In the genomic region with DNA sequence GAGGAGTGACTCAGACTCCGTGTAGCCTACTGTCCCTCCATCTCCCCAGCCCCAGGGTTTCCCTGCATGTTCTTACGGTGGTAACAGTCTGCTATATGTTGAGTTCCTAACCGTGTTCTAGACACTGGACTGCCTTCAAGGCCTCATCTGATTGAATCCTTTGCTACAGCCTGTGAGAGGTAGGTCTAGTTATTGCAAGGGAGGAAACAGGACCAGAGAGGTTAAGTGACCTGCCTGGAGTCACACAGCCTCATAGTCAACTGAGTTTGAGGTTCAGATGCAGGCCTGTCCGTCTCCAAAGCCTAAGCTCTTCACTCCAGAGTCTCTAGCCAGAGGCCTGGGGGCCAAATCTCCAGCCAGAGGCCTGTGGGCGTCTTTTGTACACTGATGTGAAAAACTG, we compare ENCODE assay signal across 20 cellular contexts.
A peak's percentile ranks its signal among the peaks of the same experiment; 100 is the strongest.
DNase-seq lines count a peak whose midpoint lies in the region; ATAC-seq, FAIRE-seq and TF ChIP-seq lines count a peak whose summit lies in the region.
"Had no signal": no experiment of that assay in that cellular context is flagged by ENCODE, and none has a peak within 500 bp of the region (broad histone marks: within the 10 kb centered on the region; RNA-seq: fewer than 3 reads in every experiment).

No MANE protein-coding gene starts in this region.

- TF ChIP-seq CTCF in natural killer cell (IDR thresholded peaks at IDR 0.05) = no peak
- no peak for TF ChIP-seq CTCF in H1 (IDR thresholded peaks at IDR 0.05; ENCODE audit: control extremely low read depth in 1 of 3, insufficient read depth in 1 of 3, low read depth in 1 of 3, low read length in 3 of 3)

- H3K4me3 Mint-ChIP-seq in natural killer cell = no peak overlapping the region
- H3K4me3 Mint-ChIP-seq in natural killer cell treated with Interleukin-12 subunit alpha and Interleukin-12 subunit beta and Interleukin-15 and Interleukin-18, amount 100 ng/mL, for 72 hours = no peak overlapping the region
- H3K4me3 Mint-ChIP-seq in IgD-negative memory B cell = peak overlapping the region in 1 of 4 donors; percentile 26
- H3K4me3 Mint-ChIP-seq in stimulated activated naive B cell treated with anti-CD40 and anti-IgM and Interleukin-4, amounts not matched to agents 10 μg/mL and 1 μg/mL and 100 μg/mL, for 72 hours = no peak overlapping the region
- H3K4me3 Mint-ChIP-seq: CD4-positive, CD25-positive, alpha-beta regulatory T cell; CD8-positive, alpha-beta T cell; GM23338 had no signal

- H2BK12ac ChIP-seq in H1 (ENCODE audit: low read depth, low read length) = no peak overlapping the region

- no peak for DNase-seq in natural killer cell
- no peak for DNase-seq in natural killer cell treated with Interleukin-12 subunit alpha and Interleukin-12 subunit beta and Interleukin-15 and Interleukin-18, amount 100 ng/mL, for 72 hours (ENCODE audit: low spot score)
- no peak for DNase-seq in H1 (ENCODE audit: low read depth in 1 of 2, low spot score in 2 of 2)
- DNase-seq in stimulated activated naive B cell treated with anti-CD40 and anti-IgM and Interleukin-4, amounts not matched to agents 10 μg/mL and 1 μg/mL and 100 μg/mL, for 72 hours = no peak
- DNase-seq in D341Med (ENCODE audit: low spot score) = no peak
- DNase-seq in COLO668 (lab: John Stamatoyannopoulos, UW; ENCODE audit: unreplicated experiment) = no peak
- DNase-seq: 8988T; CD4-positive, CD25-positive, alpha-beta regulatory T cell; CD8-positive, alpha-beta T cell; DMS153; DND-41 had no signal

- H3K4me2 ChIP-seq in H1 (ENCODE audit: insufficient read depth in 1 of 2, low read depth in 2 of 2, low read length in 2 of 2) = no peak overlapping the region
- H3K4me2 ChIP-seq: BLaER1, GM23338 had no signal

- no peaks in the 10 kb centered on the region for H3K9me3 ChIP-seq in H1 (ENCODE audit: insufficient read depth in 2 of 2, low read depth in 1 of 2, low read length in 1 of 2)
- H3K9me3 ChIP-seq: BLaER1, HAP-1 had no signal

- H2BK120ac ChIP-seq in H1 (replicated peaks; ENCODE audit: low read depth, low read length) = no peak overlapping the region

- no peaks in the 10 kb centered on the region for H3K27me3 Mint-ChIP-seq in natural killer cell (ENCODE audit: low read depth in 2 of 2)
- H3K27me3 Mint-ChIP-seq in natural killer cell treated with Interleukin-12 subunit alpha and Interleukin-12 subunit beta and Interleukin-15 and Interleukin-18, amount 100 ng/mL, for 72 hours = no peaks in the 10 kb centered on the region
- no peaks in the 10 kb centered on the region for H3K27me3 Mint-ChIP-seq in IgD-negative memory B cell
- no peaks in the 10 kb centered on the region for H3K27me3 Mint-ChIP-seq in stimulated activated naive B cell treated with anti-CD40 and anti-IgM and Interleukin-4, amounts not matched to agents 10 μg/mL and 1 μg/mL and 100 μg/mL, for 72 hours
- H3K27me3 Mint-ChIP-seq: CD4-positive, CD25-positive, alpha-beta regulatory T cell had no signal

- H3K9ac ChIP-seq in H1 (replicated peaks in 1 of 4; ENCODE audit: extremely low read depth in 1 of 4, low read depth in 3 of 4, low read length in 3 of 4) = no peak overlapping the region
- H3K9ac ChIP-seq: BLaER1 had no signal

- peaks cover 13% of the 10 kb centered on the region for H3K36me3 Mint-ChIP-seq in natural killer cell
- H3K36me3 Mint-ChIP-seq in natural killer cell treated with Interleukin-12 subunit alpha and Interleukin-12 subunit beta and Interleukin-15 and Interleukin-18, amount 100 ng/mL, for 72 hours = no peaks in the 10 kb centered on the region
- peaks cover 8% of the 10 kb centered on the region for H3K36me3 Mint-ChIP-seq in IgD-negative memory B cell
- H3K36me3 Mint-ChIP-seq in stimulated activated naive B cell treated with anti-CD40 and anti-IgM and Interleukin-4, amounts not matched to agents 10 μg/mL and 1 μg/mL and 100 μg/mL, for 72 hours = peaks cover 60 to 69% of the 10 kb centered on the region in 2 donors
- H3K36me3 Mint-ChIP-seq: CD4-positive, CD25-positive, alpha-beta regulatory T cell; CD8-positive, alpha-beta T cell had no signal

- no peaks in the 10 kb centered on the region for H3K36me3 ChIP-seq in H1 (ENCODE audit: control insufficient read depth in 2 of 4, insufficient read depth in 4 of 4, low read length in 3 of 4)
- H3K36me3 ChIP-seq: HAP-1 had no signal

- H2AFZ ChIP-seq in H1 (ENCODE audit: low read length) = no peak overlapping the region
- H2AFZ ChIP-seq: GM23338 had no signal

- no peaks in the 10 kb centered on the region for H3K79me1 ChIP-seq in H1 (ENCODE audit: low read depth, low read length)

- H3K56ac ChIP-seq in H1 (replicated peaks; ENCODE audit: insufficient read length, low read depth, low read length) = no peak overlapping the region

- TF ChIP-seq POLR2A in H1 (IDR thresholded peaks at IDR 0.05; ENCODE audit: control extremely low read depth in 1 of 2, low read depth in 2 of 2, low read length in 2 of 2) = no peak

- FAIRE-seq in H1 (lab: Jason Lieb, UNC) = no peak
- FAIRE-seq: G401.6, GM12878, H54 had no signal

- H3K23ac ChIP-seq in H1 (ENCODE audit: insufficient read length) = no peak overlapping the region

- H4K20me1 ChIP-seq in H1 (replicated peaks in 1 of 2; ENCODE audit: control insufficient read depth in 1 of 2, insufficient read depth in 2 of 2, low read length in 2 of 2) = no peaks in the 10 kb centered on the region
- H4K20me1 ChIP-seq: BLaER1 had no signal

- H3K4me1 Mint-ChIP-seq in natural killer cell (no peaks in the 10 kb centered on the region), IgD-negative memory B cell (peaks cover 12 to 16% (median 15%) of the 10 kb centered on the region in 3 donors)
- peaks cover 0 to 3% of the 10 kb centered on the region in 2 donors for H3K4me1 Mint-ChIP-seq in natural killer cell treated with Interleukin-12 subunit alpha and Interleukin-12 subunit beta and Interleukin-15 and Interleukin-18, amount 100 ng/mL, for 72 hours (ENCODE audit: low read depth in 2 of 2)
- peaks cover 14 to 19% of the 10 kb centered on the region in 2 donors for H3K4me1 Mint-ChIP-seq in stimulated activated naive B cell treated with anti-CD40 and anti-IgM and Interleukin-4, amounts not matched to agents 10 μg/mL and 1 μg/mL and 100 μg/mL, for 72 hours
- H3K4me1 Mint-ChIP-seq: CD4-positive, CD25-positive, alpha-beta regulatory T cell had no signal

- H4K5ac ChIP-seq in H1 (ENCODE audit: insufficient read length, low read depth, low read length) = no peak overlapping the region

- peaks cover 0 to 3% (median 0%) of the 10 kb centered on the region in 4 experiments; a peak in 1 of 7 replicates for H3K4me1 ChIP-seq in H1 (replicated peaks in 1 of 4; ENCODE audit: control insufficient read depth in 3 of 4, insufficient read depth in 4 of 4, low read length in 3 of 4)
- H3K4me1 ChIP-seq: BLaER1, HAP-1 had no signal

- no peak for ATAC-seq in natural killer cell
- no peak for ATAC-seq in natural killer cell treated with Interleukin-12 subunit alpha and Interleukin-12 subunit beta and Interleukin-15 and Interleukin-18, amount 100 ng/mL, for 72 hours
- no peak for ATAC-seq in stimulated activated naive B cell treated with anti-CD40 and anti-IgM and Interleukin-4, amounts not matched to agents 10 μg/mL and 1 μg/mL and 100 μg/mL, for 72 hours (replicated peaks)
- ATAC-seq in HG02678 (IDR thresholded peaks at IDR 0.05; ENCODE audit: unreplicated experiment) = no peak
- ATAC-seq: CD8-positive, alpha-beta T cell; GM12878 had no signal

- H3K4ac ChIP-seq in H1 (replicated peaks; ENCODE audit: insufficient read length, low read depth, low read length) = no peak overlapping the region

- no peak overlapping the region for H3K14ac ChIP-seq in H1 (ENCODE audit: insufficient read length)

- H2BK15ac ChIP-seq in H1 (ENCODE audit: low read length) = no peak overlapping the region

- no peak overlapping the region for H3K27ac ChIP-seq in H1 (ENCODE audit: low read depth, low read length)
- H3K27ac ChIP-seq: BLaER1, C4-2B had no signal

- H2AK5ac ChIP-seq in H1 (ENCODE audit: low read depth, low read length) = no peak overlapping the region

- H3K9me3 Mint-ChIP-seq in natural killer cell (no peaks in the 10 kb centered on the region), IgD-negative memory B cell (no peaks in the 10 kb centered on the region)
- no peaks in the 10 kb centered on the region for H3K9me3 Mint-ChIP-seq in natural killer cell treated with Interleukin-12 subunit alpha and Interleukin-12 subunit beta and Interleukin-15 and Interleukin-18, amount 100 ng/mL, for 72 hours
- no peaks in the 10 kb centered on the region for H3K9me3 Mint-ChIP-seq in stimulated activated naive B cell treated with anti-CD40 and anti-IgM and Interleukin-4, amounts not matched to agents 10 μg/mL and 1 μg/mL and 100 μg/mL, for 72 hours
- H3K9me3 Mint-ChIP-seq: CD4-positive, CD25-positive, alpha-beta regulatory T cell; CD8-positive, alpha-beta T cell; GM23338 had no signal

- no peak for TF ChIP-seq RAD21 in H1 (IDR thresholded peaks at IDR 0.05 in 1 of 2, conservative IDR thresholded peaks at IDR 0.05 in 1 of 2; ENCODE audit: low read depth in 2 of 2, low read length in 2 of 2)

- 0 out of 2 replicates have a peak overlapping the region, but pooled peaks have one; percentile 44 for H2BK5ac ChIP-seq in H1 (ENCODE audit: low read depth, low read length)

- POLR2A ChIA-PET in H1 (lab: Charles Lee; ENCODE audit: partially characterized antibody) = no interaction called here

- H2BK20ac ChIP-seq in H1 (ENCODE audit: low read length) = no peak overlapping the region

- 81% methylated on average over 5 of the region's 5 CpGs; no CpG with 5 or more reads in 1 of the 2 experiments for WGBS in H1 (ENCODE audit: extremely low coverage in 1 of 2, insufficient coverage in 1 of 2, insufficient read length in 1 of 2, insufficient replicate concordance in 2 of 2, low coverage in 1 of 2, low lambda C conversion rate in 2 of 2, missing lambda C conversion rate in 1 of 2), 2 experiments

- H3K79me2 ChIP-seq in H1 (ENCODE audit: control insufficient read depth in 1 of 2, insufficient read depth in 2 of 2, low read length in 2 of 2) = no peaks in the 10 kb centered on the region

- H3K18ac ChIP-seq in H1 (ENCODE audit: extremely low read depth, low read length) = no peak overlapping the region

- H4K8ac ChIP-seq in H1 (ENCODE audit: extremely low read depth, insufficient read depth, low read length) = no peak overlapping the region

- no peak overlapping the region for H4K91ac ChIP-seq in H1 (replicated peaks; ENCODE audit: insufficient read length, low read length)

- H3K4me3 ChIP-seq in H1 (ENCODE audit: extremely low read depth in 1 of 4, insufficient read depth in 2 of 4, low read depth in 3 of 4, low read length in 4 of 4) = no peak overlapping the region
- H3K4me3 ChIP-seq: BLaER1, GM12878, GM23338, HAP-1 had no signal

- TF ChIP-seq EP300 in H1 (IDR thresholded peaks at IDR 0.05; ENCODE audit: borderline replicate concordance in 1 of 2, low read depth in 2 of 2, low read length in 2 of 2) = no peak

- H3K23me2 ChIP-seq in H1 (ENCODE audit: low read depth, low read length) = no peaks in the 10 kb centered on the region

- H3K27me3 ChIP-seq in H1 (replicated peaks in 1 of 4; ENCODE audit: control insufficient read depth in 3 of 4, extremely low read depth in 1 of 4, insufficient read depth in 3 of 4, low read length in 3 of 4) = no peaks in the 10 kb centered on the region
- H3K27me3 ChIP-seq: BLaER1 had no signal

- peak overlapping the region; percentile 31 to 40 for H3K27ac Mint-ChIP-seq in natural killer cell
- H3K27ac Mint-ChIP-seq in natural killer cell treated with Interleukin-12 subunit alpha and Interleukin-12 subunit beta and Interleukin-15 and Interleukin-18, amount 100 ng/mL, for 72 hours = no peak overlapping the region
- peak overlapping the region in 2 of 3 donors; percentile 50 to 75 for H3K27ac Mint-ChIP-seq in IgD-negative memory B cell
- peak overlapping the region; percentile 5 for H3K27ac Mint-ChIP-seq in stimulated activated naive B cell treated with anti-CD40 and anti-IgM and Interleukin-4, amounts not matched to agents 10 μg/mL and 1 μg/mL and 100 μg/mL, for 72 hours
- H3K27ac Mint-ChIP-seq: CD4-positive, CD25-positive, alpha-beta regulatory T cell; CD8-positive, alpha-beta T cell; GM23338 had no signal

- CTCF ChIA-PET in H1 (lab: Charles Lee; ENCODE audit: partially characterized antibody) = no interaction called here

- intact Hi-C loops in natural killer cell (cut with micrococcal nuclease) = no loop called here

Comparison
In these comparisons a context has a peak if more than half of its experiments do, and no peak if none do; other contexts are left out.
1. H3K27ac Mint-ChIP-seq: peak in natural killer cell (2 of 2), IgD-negative memory B cell (2 of 3) and stimulated activated naive B cell treated with anti-CD40 and anti-IgM and Interleukin-4, amounts not matched to agents 10 μg/mL and 1 μg/mL and 100 μg/mL, for 72 hours (single experiment); none in natural killer cell treated with Interleukin-12 subunit alpha and Interleukin-12 subunit beta and Interleukin-15 and Interleukin-18, amount 100 ng/mL, for 72 hours (0 of 2).